36 cellular contexts compared by ENCODE assay signal in the genomic region with DNA sequence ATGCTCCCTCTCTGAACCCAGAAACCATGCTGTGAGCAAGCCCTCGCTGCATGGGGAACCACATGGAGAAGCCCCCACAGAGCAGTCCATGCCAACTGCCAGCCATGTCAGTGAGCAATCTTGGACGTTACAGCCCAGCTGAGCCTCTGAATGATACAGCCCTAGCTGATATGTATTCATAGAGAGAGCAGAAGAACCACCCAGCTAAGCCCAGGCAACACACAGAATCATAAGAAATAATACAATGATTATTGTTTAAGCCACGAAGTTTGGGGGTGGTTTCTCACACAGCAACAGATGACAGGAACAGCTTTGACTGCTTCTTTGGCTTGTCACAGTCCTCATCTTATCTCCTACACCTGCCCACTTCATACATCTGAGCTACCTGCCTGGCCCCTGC. TPM values are rescaled to one million over a fixed set of nuclear protein-coding genes. Genes with fewer than 3 reads are reported as not detected.
"Had no signal": no experiment of that assay in that cellular context is flagged by ENCODE, and none has a peak within 500 bp of the region (broad histone marks: within the 10 kb centered on the region; RNA-seq: fewer than 3 reads in every experiment).

No MANE protein-coding gene starts in this region.

- H3K4me3 ChIP-seq: MG63 had no signal

- H3K9ac ChIP-seq: KMS-11 had no signal

- H3K27ac ChIP-seq: KMS-11 had no signal

- DNase-seq: Karpas-422, Kasumi-1, MG63, MM.1S, MV-4-11, NCI-H1048, NCI-H1092, NCI-H1092 treated with DMSO at 0.1 percent for 48 hours, NCI-H1105, NCI-H1105 treated with DMSO at 0.1 percent for 48 hours, NCI-H1417, NCI-H1417 treated with DMSO at 0.1 percent for 48 hours, NCI-H1436, NCI-H1436 treated with DMSO at 0.1 percent for 48 hours, NCI-H146, NCI-H1694, NCI-H1694 treated with DMSO at 0.1 percent for 48 hours, NCI-H187, NCI-H187 treated with DMSO at 0.1 percent for 48 hours, NCI-H1930, NCI-H2029, NCI-H2029 treated with DMSO at 0.1 percent for 48 hours, NCI-H2081, NCI-H2081 treated with DMSO at 0.1 percent for 48 hours, NCI-H2107, NCI-H2171, NCI-H2171 treated with DMSO at 0.1 percent for 48 hours, NCI-H2227 treated with DMSO at 0.1 percent for 48 hours, NCI-H226, NCI-H345, NCI-H446, NCI-H446 treated with DMSO at 0.1 percent for 48 hours, NCI-H510A had no signal

- H3K4me2 ChIP-seq: KMS-11 had no signal

- H3K36me3 ChIP-seq: MG63 had no signal

- H3K9me3 ChIP-seq: MG63 had no signal

RNA-seq across cellular contexts. Expression of a gene that starts 32.5 kb away (rescaled TPM):
- total RNA-seq: LHCN-M2, MCF 10A had no signal
